In genomic region chr9:133475292-133475941, GRCh38 we compare ENCODE assay signal across 29 cellular contexts. TPM values are rescaled to one million over a fixed set of nuclear protein-coding genes. Genes with fewer than 3 reads are reported as not detected.
DNase-seq lines count a peak whose midpoint lies in the region; ATAC-seq, FAIRE-seq and TF ChIP-seq lines count a peak whose summit lies in the region.
"Had no signal": no experiment of that assay in that cellular context is flagged by ENCODE, and none has a peak within 500 bp of the region (broad histone marks: within the 10 kb centered on the region; RNA-seq: fewer than 3 reads in every experiment).

No MANE protein-coding gene starts in this region.

- DNase-seq in BE2C (peak; percentile 29), IMR-90 (no peak), K562 (ENCODE audit: extremely low read depth in 1 of 4, low spot score in 3 of 4) (no peak), neuronal stem cell (ENCODE audit: low spot score) (no peak), mesenchymal stem cell (no peak), NCI-H1436 treated with DMSO at 0.1 percent for 48 hours (lab: John Stamatoyannopoulos, UW) (no peak), T-helper 9 cell (no peak)
- DNase-seq: Caco-2; CD4-positive, alpha-beta memory T cell; DMS79; EL; GDM1; HCEC 1CT; Kasumi-1; NCI-H1105; NCI-H146; NCI-H1930; NCI-H2107; NCI-H524; NCI-H774; PC-3; SJCRH30 had no signal

- dilution Hi-C loops in IMR-90 (cut with HindIII; ENCODE audit: low sequenced_read_pairs, unreplicated experiment), result no loop called here

- no peak overlapping the region for H3K4me3 ChIP-seq in BE2C (ENCODE audit: low read depth, low read length)
- no peak overlapping the region for H3K4me3 ChIP-seq in IMR-90 (ENCODE audit: insufficient read depth, low read depth, low read length)
- no peak overlapping the region for H3K4me3 ChIP-seq in K562
- no peak overlapping the region for H3K4me3 ChIP-seq in neuronal stem cell (ENCODE audit: low read length in 2 of 2)
- H3K4me3 ChIP-seq in mesenchymal stem cell (ENCODE audit: insufficient read depth in 1 of 2, low read depth in 1 of 2, low read length in 2 of 2), result no peak overlapping the region
- H3K4me3 ChIP-seq: SJCRH30 had no signal

- H3K56ac ChIP-seq in IMR-90 (ENCODE audit: extremely low read depth, insufficient read depth, low read length), result no peak overlapping the region

- CTCF ChIA-PET in IMR-90 (lab: Yijun Ruan, JAX), result no interaction called here
- CTCF ChIA-PET in K562 (lab: Yijun Ruan, JAX; ENCODE audit: low intra/inter-chr PET ratio), result no interaction called here

- H3K79me1 ChIP-seq in IMR-90 (ENCODE audit: low read depth in 1 of 2, low read length in 2 of 2), result peaks cover 0 to 10% of the 10 kb centered on the region in 2 experiments; a peak in 1 of 4 replicates
- H3K79me1 ChIP-seq in neuronal stem cell (ENCODE audit: low read depth, low read length), result peaks cover 6% of the 10 kb centered on the region
- peaks cover 31% of the 10 kb centered on the region for H3K79me1 ChIP-seq in mesenchymal stem cell (replicated peaks; ENCODE audit: low read length, poor library complexity, severe bottlenecking)

- H2AFZ ChIP-seq in IMR-90 (replicated peaks; ENCODE audit: low read length, poor library complexity), result peak overlapping the region; percentile 29
- H2AFZ ChIP-seq in K562 (ENCODE audit: low read depth, low read length), result no peak overlapping the region
- no peak overlapping the region for H2AFZ ChIP-seq in neuronal stem cell (ENCODE audit: low read length)
- no peak overlapping the region for H2AFZ ChIP-seq in mesenchymal stem cell (ENCODE audit: low read depth, low read length)

- H3K27me3 ChIP-seq in BE2C (no peaks in the 10 kb centered on the region), IMR-90 (ENCODE audit: control insufficient read depth, insufficient read depth, low read length) (no peaks in the 10 kb centered on the region), K562 (ENCODE audit: control insufficient read depth in 2 of 2, insufficient read depth in 2 of 2, low read length in 2 of 2) (peaks cover 14 to 55% of the 10 kb centered on the region in 2 experiments), neuronal stem cell (ENCODE audit: control insufficient read depth in 3 of 3, insufficient read depth in 3 of 3, low read depth in 1 of 3, low read length in 3 of 3) (peaks cover 0 to 7% (median 7%) of the 10 kb centered on the region in 3 experiments), mesenchymal stem cell (ENCODE audit: control insufficient read depth in 1 of 2, insufficient read depth in 1 of 2, low read length in 2 of 2) (no peaks in the 10 kb centered on the region)
- H3K27me3 ChIP-seq: SJCRH30 had no signal

- no peak for TF ChIP-seq POLR2A in IMR-90 (IDR thresholded peaks at IDR 0.05; ENCODE audit: low read depth, low read length)
- TF ChIP-seq POLR2A in K562 (conservative IDR thresholded peaks at IDR 0.05), result no peak

- ATAC-seq in IMR-90 (ENCODE audit: low read depth) (no peak), K562 (no peak), HG02642 (IDR thresholded peaks at IDR 0.05; ENCODE audit: poor library complexity, unreplicated experiment) (no peak)
- ATAC-seq: PC-3, Right ventricle myocardium inferior had no signal

- no peak for FAIRE-seq in K562 (lab: Jason Lieb, UNC)
- FAIRE-seq: A204.1, GM12891, H1 had no signal

- H2BK5ac ChIP-seq in IMR-90 (ENCODE audit: low read depth, low read length, poor library complexity, severe bottlenecking) (no peak overlapping the region), neuronal stem cell (ENCODE audit: low read length) (no peak overlapping the region), mesenchymal stem cell (ENCODE audit: low read depth, low read length, poor library complexity, severe bottlenecking) (no peak overlapping the region)

- H3K9ac ChIP-seq in IMR-90 (ENCODE audit: low read depth, low read length), result no peak overlapping the region
- H3K9ac ChIP-seq in K562 (ENCODE audit: insufficient read depth in 1 of 2, low read depth in 2 of 2, low read length in 2 of 2), result no peak overlapping the region
- no peak overlapping the region for H3K9ac ChIP-seq in neuronal stem cell (ENCODE audit: low read depth, low read length, poor library complexity)
- H3K9ac ChIP-seq in mesenchymal stem cell (ENCODE audit: low read length), result no peak overlapping the region

- POLR2A ChIA-PET in IMR-90 (lab: Charles Lee; ENCODE audit: unreplicated experiment), result no interaction called here
- POLR2A ChIA-PET in K562 (lab: Yijun Ruan, JAX), result interaction anchor here (1.0 kb wide), 1 partner anchor 128 kb away, joined by 4 read pairs; the partner anchor contains the start of genes MED22 and RPL7A

- no peak for TF ChIP-seq EP300 in K562 (IDR thresholded peaks at IDR 0.05; ENCODE audit: low read length)

- BruUV-seq in IMR-90 (replicated peaks; lab: Mats Ljungman, UMichigan) (no TSS peak), K562 (replicated peaks; lab: Mats Ljungman, UMichigan) (no TSS peak)

- H2BK120ac ChIP-seq in IMR-90 (ENCODE audit: low read depth, low read length), result no peak overlapping the region
- no peak overlapping the region for H2BK120ac ChIP-seq in neuronal stem cell (ENCODE audit: low read depth, low read length)
- no peak overlapping the region for H2BK120ac ChIP-seq in mesenchymal stem cell (ENCODE audit: low read depth, low read length)

- H4K20me1 ChIP-seq in IMR-90 (ENCODE audit: insufficient read depth, low read length) (no peaks in the 10 kb centered on the region), K562 (replicated peaks; ENCODE audit: control insufficient read depth, insufficient read depth, low read length) (peaks cover 19% of the 10 kb centered on the region)

- H3K4me2 ChIP-seq in IMR-90 (ENCODE audit: low read depth, low read length) (no peak overlapping the region), K562 (ENCODE audit: insufficient read depth, low read length) (no peak overlapping the region), neuronal stem cell (ENCODE audit: insufficient read depth, low read length, poor library complexity, severe bottlenecking) (no peak overlapping the region), mesenchymal stem cell (ENCODE audit: low read length, poor library complexity, severe bottlenecking) (no peak overlapping the region)

- no peak overlapping the region for H2AK9ac ChIP-seq in IMR-90 (replicated peaks; ENCODE audit: low read depth, low read length, poor library complexity)

- H3K14ac ChIP-seq in IMR-90 (replicated peaks; ENCODE audit: low read depth, low read length), result no peak overlapping the region
- no peak overlapping the region for H3K14ac ChIP-seq in neuronal stem cell (ENCODE audit: low read length)
- H3K14ac ChIP-seq in mesenchymal stem cell (ENCODE audit: low read length in 2 of 2), result no peak overlapping the region

- peaks cover 33% of the 10 kb centered on the region for H3K36me3 ChIP-seq in BE2C
- H3K36me3 ChIP-seq in IMR-90 (ENCODE audit: control insufficient read depth, insufficient read depth, low read length), result peaks cover 1% of the 10 kb centered on the region; the same call in 1 of the 2 replicates
- H3K36me3 ChIP-seq in K562 (ENCODE audit: control insufficient read depth, insufficient read depth, low read length), result no peaks in the 10 kb centered on the region
- H3K36me3 ChIP-seq in neuronal stem cell (replicated peaks in 1 of 2; ENCODE audit: control insufficient read depth in 2 of 2, insufficient read depth in 2 of 2, low read length in 2 of 2), result peaks cover 14 to 51% of the 10 kb centered on the region in 2 donors
- peaks cover 53 to 64% of the 10 kb centered on the region in 2 experiments for H3K36me3 ChIP-seq in mesenchymal stem cell (ENCODE audit: control insufficient read depth in 1 of 2, insufficient read depth in 2 of 2, low read depth in 1 of 2, low read length in 2 of 2)

- H3K9me3 ChIP-seq in BE2C (no peaks in the 10 kb centered on the region), IMR-90 (ENCODE audit: control insufficient read depth, insufficient read depth, low read length) (no peaks in the 10 kb centered on the region), K562 (replicated peaks; ENCODE audit: control insufficient read depth, insufficient read depth, low read depth, low read length) (no peaks in the 10 kb centered on the region), neuronal stem cell (replicated peaks in 1 of 2; ENCODE audit: control insufficient read depth in 2 of 2, insufficient read depth in 1 of 2, low read depth in 1 of 2, low read length in 2 of 2) (no peaks in the 10 kb centered on the region), mesenchymal stem cell (ENCODE audit: control insufficient read depth, low read length) (no peaks in the 10 kb centered on the region)
- H3K9me3 ChIP-seq: Caco-2, SJCRH30 had no signal

- H2AK5ac ChIP-seq in IMR-90 (ENCODE audit: low read depth, low read length), result no peak overlapping the region
- H2AK5ac ChIP-seq in neuronal stem cell (ENCODE audit: low read depth, low read length), result no peak overlapping the region
- no peak overlapping the region for H2AK5ac ChIP-seq in mesenchymal stem cell (ENCODE audit: low read length, severe bottlenecking)

- H3K18ac ChIP-seq in IMR-90 (ENCODE audit: low read depth, low read length) (no peak overlapping the region), neuronal stem cell (ENCODE audit: low read length) (no peak overlapping the region), mesenchymal stem cell (ENCODE audit: low read depth in 1 of 2, low read length in 2 of 2) (no peak overlapping the region)

- H4K8ac ChIP-seq in IMR-90 (ENCODE audit: low read depth in 2 of 2, low read length in 2 of 2) (no peak overlapping the region), neuronal stem cell (ENCODE audit: low read depth, low read length) (no peak overlapping the region), mesenchymal stem cell (ENCODE audit: low read length) (no peak overlapping the region)

- H3K9me1 ChIP-seq in IMR-90 (ENCODE audit: insufficient read depth, low read length), result no peaks in the 10 kb centered on the region
- H3K9me1 ChIP-seq in K562 (ENCODE audit: control insufficient read depth, insufficient read depth, low read length), result no peaks in the 10 kb centered on the region

- intact Hi-C loops in IMR-90 (cut with micrococcal nuclease) (no loop called here), K562 (cut with micrococcal nuclease) (no loop called here)

- H2BK15ac ChIP-seq in IMR-90 (ENCODE audit: low read depth, low read length) (no peak overlapping the region), neuronal stem cell (ENCODE audit: low read length) (no peak overlapping the region), mesenchymal stem cell (ENCODE audit: low read depth, poor library complexity, severe bottlenecking) (no peak overlapping the region)

- H4K5ac ChIP-seq in IMR-90 (ENCODE audit: low read depth, low read length), result no peak overlapping the region

- H2BK12ac ChIP-seq in neuronal stem cell (ENCODE audit: low read length) (peak overlapping the region; percentile 22), mesenchymal stem cell (ENCODE audit: low read length in 2 of 2) (no peak overlapping the region)

- H3K27ac ChIP-seq in IMR-90 (ENCODE audit: insufficient read depth, low read length) (no peak overlapping the region), K562 (ENCODE audit: extremely low read depth, low read depth, low read length) (no peak overlapping the region), neuronal stem cell (replicated peaks; ENCODE audit: low read length) (no peak overlapping the region), mesenchymal stem cell (ENCODE audit: low read length, poor library complexity, severe bottlenecking) (no peak overlapping the region)
- H3K27ac ChIP-seq: HL-60, SJCRH30 had no signal

- no peak for TF ChIP-seq RAD21 in IMR-90 (IDR thresholded peaks at IDR 0.05; ENCODE audit: low read length)
- TF ChIP-seq RAD21 in K562 (CRISPR knock-in tag; conservative IDR thresholded peaks at IDR 0.05 in 1 of 2, IDR thresholded peaks at IDR 0.05 in 1 of 2), result no peak

- 93% methylated on average over 14 of the region's 25 CpGs; no CpG with 5 or more reads in 1 of the 2 experiments for WGBS in IMR-90 (ENCODE audit: extremely low coverage in 2 of 2, insufficient read length in 1 of 2), 2 experiments
- WGBS in K562 (ENCODE audit: insufficient coverage, low coverage, missing lambda C conversion rate), result 22% methylated on average over 22 of the region's 25 CpGs
- WGBS in neuronal stem cell (ENCODE audit: extremely low coverage in 2 of 2, insufficient read length in 2 of 2, insufficient replicate concordance in 1 of 2), 2 donors, result no CpG with 5 or more reads among the region's 25 CpGs
- 96% methylated on average over 25 of the region's 25 CpGs for WGBS in mesenchymal stem cell

- H3K23ac ChIP-seq in IMR-90 (ENCODE audit: low read depth, low read length) (no peak overlapping the region), neuronal stem cell (ENCODE audit: low read depth, low read length, poor library complexity) (peak overlapping the region; percentile 65), mesenchymal stem cell (ENCODE audit: low read length in 2 of 2) (no peak overlapping the region)

- no peak overlapping the region for H2BK20ac ChIP-seq in IMR-90 (ENCODE audit: low read depth, low read length)

- H4K91ac ChIP-seq in IMR-90 (ENCODE audit: insufficient read depth, low read depth, low read length) (no peak overlapping the region), neuronal stem cell (ENCODE audit: low read depth, low read length, poor library complexity) (no peak overlapping the region), mesenchymal stem cell (ENCODE audit: low read length) (no peak overlapping the region)

- H3K4ac ChIP-seq in IMR-90 (ENCODE audit: low read depth, low read length) (no peak overlapping the region), neuronal stem cell (ENCODE audit: low read length) (no peak overlapping the region), mesenchymal stem cell (ENCODE audit: low read depth in 1 of 2, low read length in 2 of 2) (no peak overlapping the region)

- H3K4me1 ChIP-seq in BE2C (peaks cover 3% of the 10 kb centered on the region; the same call in 1 of the 2 replicates), IMR-90 (ENCODE audit: control insufficient read depth, insufficient read depth, low read length) (peaks cover 3% of the 10 kb centered on the region; the same call in 1 of the 2 replicates), K562 (replicated peaks in 1 of 2; ENCODE audit: control insufficient read depth in 2 of 2, insufficient read depth in 2 of 2, low read length in 2 of 2) (peaks cover 0 to 54% of the 10 kb centered on the region in 2 experiments; a peak in 3 of 5 replicates), neuronal stem cell (ENCODE audit: control insufficient read depth in 2 of 2, insufficient read depth in 1 of 2, low read depth in 1 of 2, low read length in 2 of 2) (peaks cover 10% of the 10 kb centered on the region in 2 donors), mesenchymal stem cell (ENCODE audit: control insufficient read depth, insufficient read depth, low read depth, low read length) (peaks cover 31% of the 10 kb centered on the region)

- in situ Hi-C loops in IMR-90 (cut with MboI; ENCODE audit: low sequenced_read_pairs), result loop anchor here (25.0 kb wide), 1 partner anchor 438 kb away; the partner anchor contains the start of gene GTF3C5
- in situ Hi-C loops in K562 (cut with MboI), result no loop called here

- TF ChIP-seq CTCF in BE2C (IDR thresholded peaks at IDR 0.05; ENCODE audit: low read depth, low read length), result no peak
- TF ChIP-seq CTCF in IMR-90 (conservative IDR thresholded peaks at IDR 0.05; ENCODE audit: low read depth, low read length), result no peak
- TF ChIP-seq CTCF in K562 (IDR thresholded peaks at IDR 0.05 in 2 of 3, conservative IDR thresholded peaks at IDR 0.05 in 1 of 3; ENCODE audit: insufficient read depth in 2 of 3, low read depth in 1 of 3, low read length in 3 of 3), result no peak

- no peaks in the 10 kb centered on the region for H3K79me2 ChIP-seq in K562 (ENCODE audit: control insufficient read depth, insufficient read depth, low read length)

RNA-seq across cellular contexts. Expression of gene SLC2A6, which starts 3.5 kb away (rescaled TPM):
- polyA plus RNA-seq in BE2C (2012; ENCODE audit: insufficient read depth, insufficient read length, low read depth), result 33.4 TPM
- total RNA-seq in IMR-90 (2012; rRNA removed) (2.9 and 3.1 TPM in 2 replicates), K562 (2014; rRNA removed) (0.09 and 0.41 TPM in 2 replicates), K562 (2014; rRNA removed; fragmentation: Illumina TruSeq; extraction: Trizol) (0.04 and 0.06 TPM in 2 replicates), K562 (2015; rRNA removed; fragmentation: Illumina TruSeq; extraction: Trizol) (0.04 TPM in 1 of 2 replicates, not detected in the other), K562 (2021) (0.16 and 0.38 TPM in 2 replicates)
- polyA plus RNA-seq in IMR-90 (2012; rRNA removed) (8.5 and 9.3 TPM in 2 replicates), K562 (2011; rRNA removed) (0.08 and 0.22 TPM in 2 replicates), K562 (2014; fragmentation: Illumina TruSeq; extraction: Trizol) (not detected in 2 replicates), K562 (2014; fragmentation: Nextera tagmentation; extraction: Ambion mirVana) (not detected), K562 (2014; rRNA removed) (0.27 and 0.39 TPM in 2 replicates)
- 3.0 and 11.7 TPM in 2 replicates for polyA plus RNA-seq in IMR-90 (2012; cell fraction: cytosol; rRNA removed)
- 8.5 and 22.8 TPM in 2 replicates for polyA plus RNA-seq in IMR-90 (2012; cell fraction: nucleus; rRNA removed; ENCODE audit: low replicate concordance)
- total RNA-seq in K562 (2011; cell fraction: chromatin; rRNA removed; ENCODE audit: low replicate concordance), result 0.32 and 1.7 TPM in 2 replicates
- total RNA-seq in K562 (2011; cell fraction: nucleolus; rRNA removed), result 1.2 and 1.8 TPM in 2 replicates
- total RNA-seq in K562 (2011; cell fraction: nucleoplasm; rRNA removed), result 0.53 and 1.3 TPM in 2 replicates
- 0.19 and 0.58 TPM in 2 replicates for polyA plus RNA-seq in K562 (2011; cell fraction: cytosol; rRNA removed)
- polyA plus RNA-seq in K562 (2011; cell fraction: nucleus; rRNA removed), result 0.32 and 0.61 TPM in 2 replicates
- polyA plus RNA-seq in K562 (2012), result 0.17 and 0.24 TPM in 2 replicates
- polyA minus RNA-seq in K562 (2011; rRNA and poly(A)+ RNA removed), result 0.09 and 0.21 TPM in 2 replicates
- 0.48 and 0.64 TPM in 2 replicates for polyA minus RNA-seq in K562 (2011; cell fraction: cytosol; rRNA and poly(A)+ RNA removed)
- polyA minus RNA-seq in K562 (2011; cell fraction: nucleus; rRNA and poly(A)+ RNA removed), result 0.81 and 1.4 TPM in 2 replicates
- polyA plus RNA-seq in neuronal stem cell (2013, experiment 1 of 2), result 3.7 TPM
- 3.8 TPM for polyA plus RNA-seq in neuronal stem cell (2013, experiment 2 of 2)
- polyA plus RNA-seq in mesenchymal stem cell (2013, experiment 1 of 2), result 29.4 TPM
- polyA plus RNA-seq in mesenchymal stem cell (2013, experiment 2 of 2), result 28.2 TPM

RNA-seq across cellular contexts. Expression of gene CACFD1, which starts 15.6 kb away (rescaled TPM):
- polyA plus RNA-seq in BE2C (2012; ENCODE audit: insufficient read depth, insufficient read length, low read depth), result 29.3 TPM
- 1.9 and 2.0 TPM in 2 replicates for total RNA-seq in IMR-90 (2012; rRNA removed)
- 5.9 and 6.6 TPM in 2 replicates for polyA plus RNA-seq in IMR-90 (2012; rRNA removed)
- polyA plus RNA-seq in IMR-90 (2012; cell fraction: cytosol; rRNA removed), result 7.2 and 9.9 TPM in 2 replicates
- polyA plus RNA-seq in IMR-90 (2012; cell fraction: nucleus; rRNA removed; ENCODE audit: low replicate concordance), result 10.0 and 21.9 TPM in 2 replicates
- total RNA-seq in K562 (2011; cell fraction: chromatin; rRNA removed; ENCODE audit: low replicate concordance), result 2.9 and 4.1 TPM in 2 replicates
- total RNA-seq in K562 (2011; cell fraction: nucleolus; rRNA removed), result 3.4 and 4.7 TPM in 2 replicates
- 3.2 and 5.5 TPM in 2 replicates for total RNA-seq in K562 (2011; cell fraction: nucleoplasm; rRNA removed)
- 1.1 and 1.2 TPM in 2 replicates for total RNA-seq in K562 (2014; rRNA removed)
- 0.11 and 0.13 TPM in 2 replicates for total RNA-seq in K562 (2014; rRNA removed; fragmentation: Illumina TruSeq; extraction: Trizol)
- 0.54 and 0.64 TPM in 2 replicates for total RNA-seq in K562 (2015; rRNA removed; fragmentation: Illumina TruSeq; extraction: Trizol)
- 1.4 and 1.8 TPM in 2 replicates for total RNA-seq in K562 (2021)
- polyA plus RNA-seq in K562 (2011; rRNA removed), result 0.87 and 1.2 TPM in 2 replicates
- 0.77 and 1.1 TPM in 2 replicates for polyA plus RNA-seq in K562 (2011; cell fraction: cytosol; rRNA removed)
- polyA plus RNA-seq in K562 (2011; cell fraction: nucleus; rRNA removed), result 1.3 and 2.3 TPM in 2 replicates
- 0.89 and 3.8 TPM in 2 replicates for polyA plus RNA-seq in K562 (2012)
- 0.16 and 0.37 TPM in 2 replicates for polyA plus RNA-seq in K562 (2014; fragmentation: Illumina TruSeq; extraction: Trizol)
- polyA plus RNA-seq in K562 (2014; fragmentation: Nextera tagmentation; extraction: Ambion mirVana), result not detected
- polyA plus RNA-seq in K562 (2014; rRNA removed), result 1.1 and 1.4 TPM in 2 replicates
- polyA minus RNA-seq in K562 (2011; rRNA and poly(A)+ RNA removed), result 0.57 and 0.70 TPM in 2 replicates
- polyA minus RNA-seq in K562 (2011; cell fraction: cytosol; rRNA and poly(A)+ RNA removed), result 0.67 and 0.82 TPM in 2 replicates
- polyA minus RNA-seq in K562 (2011; cell fraction: nucleus; rRNA and poly(A)+ RNA removed), result 1.7 and 1.8 TPM in 2 replicates
- 18.8 TPM for polyA plus RNA-seq in neuronal stem cell (2013, experiment 1 of 2)
- 19.4 TPM for polyA plus RNA-seq in neuronal stem cell (2013, experiment 2 of 2)
- 6.9 TPM for polyA plus RNA-seq in mesenchymal stem cell (2013, experiment 1 of 2)
- polyA plus RNA-seq in mesenchymal stem cell (2013, experiment 2 of 2), result 6.9 TPM

RNA-seq across cellular contexts. Expression of gene MYMK, which starts 49.3 kb away (rescaled TPM):
- polyA plus RNA-seq in BE2C (2012; ENCODE audit: insufficient read depth, insufficient read length, low read depth), result not detected
- total RNA-seq in IMR-90 (2012; rRNA removed), result not detected in 2 replicates
- not detected in 2 replicates for polyA plus RNA-seq in IMR-90 (2012; rRNA removed)
- not detected in 2 replicates for polyA plus RNA-seq in IMR-90 (2012; cell fraction: cytosol; rRNA removed)
- polyA plus RNA-seq in IMR-90 (2012; cell fraction: nucleus; rRNA removed; ENCODE audit: low replicate concordance), result not detected in 2 replicates
- total RNA-seq in K562 (2011; cell fraction: chromatin; rRNA removed; ENCODE audit: low replicate concordance), result not detected in 2 replicates
- not detected in 2 replicates for total RNA-seq in K562 (2011; cell fraction: nucleolus; rRNA removed)
- total RNA-seq in K562 (2011; cell fraction: nucleoplasm; rRNA removed), result not detected in 2 replicates
- not detected in 2 replicates for total RNA-seq in K562 (2014; rRNA removed)
- total RNA-seq in K562 (2014; rRNA removed; fragmentation: Illumina TruSeq; extraction: Trizol), result not detected in 2 replicates
- not detected in 2 replicates for total RNA-seq in K562 (2015; rRNA removed; fragmentation: Illumina TruSeq; extraction: Trizol)
- not detected in 2 replicates for total RNA-seq in K562 (2021)
- polyA plus RNA-seq in K562 (2011; rRNA removed), result not detected in 2 replicates
- not detected in 2 replicates for polyA plus RNA-seq in K562 (2011; cell fraction: cytosol; rRNA removed)
- not detected in 2 replicates for polyA plus RNA-seq in K562 (2011; cell fraction: nucleus; rRNA removed)
- not detected in 2 replicates for polyA plus RNA-seq in K562 (2012)
- polyA plus RNA-seq in K562 (2014; fragmentation: Illumina TruSeq; extraction: Trizol), result not detected in 2 replicates
- polyA plus RNA-seq in K562 (2014; fragmentation: Nextera tagmentation; extraction: Ambion mirVana), result not detected
- not detected in 2 replicates for polyA plus RNA-seq in K562 (2014; rRNA removed)
- not detected in 2 replicates for polyA minus RNA-seq in K562 (2011; rRNA and poly(A)+ RNA removed)
- not detected in 2 replicates for polyA minus RNA-seq in K562 (2011; cell fraction: cytosol; rRNA and poly(A)+ RNA removed)
- polyA minus RNA-seq in K562 (2011; cell fraction: nucleus; rRNA and poly(A)+ RNA removed), result not detected in 2 replicates
- polyA plus RNA-seq in neuronal stem cell (2013, experiment 1 of 2), result not detected
- polyA plus RNA-seq in neuronal stem cell (2013, experiment 2 of 2), result not detected
- not detected for polyA plus RNA-seq in mesenchymal stem cell (2013, experiment 1 of 2)
- polyA plus RNA-seq in mesenchymal stem cell (2013, experiment 2 of 2), result not detected
- total RNA-seq: Caco-2; CD4-positive, alpha-beta memory T cell; H1; MCF 10A; PC-3; Right ventricle myocardium inferior had no signal
- polyA plus RNA-seq: CD4-positive, alpha-beta memory T cell; H1 had no signal

RNA-seq across cellular contexts. Expression of gene ADAMTS13, which starts 53.2 kb away (rescaled TPM):
- polyA plus RNA-seq in BE2C (2012; ENCODE audit: insufficient read depth, insufficient read length, low read depth), result 6.1 TPM
- total RNA-seq in IMR-90 (2012; rRNA removed) (under 0.01 and 0.18 TPM in 2 replicates), K562 (2014; rRNA removed) (0.04 TPM in 1 of 2 replicates, not detected in the other), K562 (2014; rRNA removed; fragmentation: Illumina TruSeq; extraction: Trizol) (not detected in 2 replicates), K562 (2015; rRNA removed; fragmentation: Illumina TruSeq; extraction: Trizol) (0.04 TPM in 1 of 2 replicates, not detected in the other), K562 (2021) (0.07 TPM in 1 of 2 replicates, not detected in the other)
- polyA plus RNA-seq in IMR-90 (2012; rRNA removed) (2.8 and 3.1 TPM in 2 replicates), K562 (2011; rRNA removed) (0.16 and 0.20 TPM in 2 replicates), K562 (2014; fragmentation: Illumina TruSeq; extraction: Trizol) (0.03 TPM in 1 of 2 replicates, not detected in the other), K562 (2014; fragmentation: Nextera tagmentation; extraction: Ambion mirVana) (not detected), K562 (2014; rRNA removed) (0.04 and 0.26 TPM in 2 replicates)
- polyA plus RNA-seq in IMR-90 (2012; cell fraction: cytosol; rRNA removed), result 0.54 and 3.1 TPM in 2 replicates
- 19.2 and 39.9 TPM in 2 replicates for polyA plus RNA-seq in IMR-90 (2012; cell fraction: nucleus; rRNA removed; ENCODE audit: low replicate concordance)
- total RNA-seq in K562 (2011; cell fraction: chromatin; rRNA removed; ENCODE audit: low replicate concordance), result 0.51 and 1.4 TPM in 2 replicates
- total RNA-seq in K562 (2011; cell fraction: nucleolus; rRNA removed), result 0.53 and 0.83 TPM in 2 replicates
- total RNA-seq in K562 (2011; cell fraction: nucleoplasm; rRNA removed), result 0.44 and 1.4 TPM in 2 replicates
- 0.10 and 0.16 TPM in 2 replicates for polyA plus RNA-seq in K562 (2011; cell fraction: cytosol; rRNA removed)
- polyA plus RNA-seq in K562 (2011; cell fraction: nucleus; rRNA removed), result 1.2 and 1.3 TPM in 2 replicates
- 0.29 and 1.0 TPM in 2 replicates for polyA plus RNA-seq in K562 (2012)
- polyA minus RNA-seq in K562 (2011; rRNA and poly(A)+ RNA removed), result not detected in 2 replicates
- polyA minus RNA-seq in K562 (2011; cell fraction: cytosol; rRNA and poly(A)+ RNA removed), result not detected in 2 replicates
- 0.33 and 0.40 TPM in 2 replicates for polyA minus RNA-seq in K562 (2011; cell fraction: nucleus; rRNA and poly(A)+ RNA removed)
- 4.0 TPM for polyA plus RNA-seq in neuronal stem cell (2013, experiment 1 of 2)
- 3.9 TPM for polyA plus RNA-seq in neuronal stem cell (2013, experiment 2 of 2)
- 4.5 TPM for polyA plus RNA-seq in mesenchymal stem cell (2013, experiment 1 of 2)
- polyA plus RNA-seq in mesenchymal stem cell (2013, experiment 2 of 2), result 3.9 TPM
- polyA plus RNA-seq: CD4-positive, alpha-beta memory T cell had no signal

RNA-seq across cellular contexts. Expression of gene REXO4, which starts 57.6 kb away (rescaled TPM):
- 63.9 TPM for polyA plus RNA-seq in BE2C (2012; ENCODE audit: insufficient read depth, insufficient read length, low read depth)
- total RNA-seq in IMR-90 (2012; rRNA removed) (16.1 and 18.3 TPM in 2 replicates), K562 (2014; rRNA removed) (70.5 and 72.9 TPM in 2 replicates), K562 (2014; rRNA removed; fragmentation: Illumina TruSeq; extraction: Trizol) (19.6 and 21.6 TPM in 2 replicates), K562 (2015; rRNA removed; fragmentation: Illumina TruSeq; extraction: Trizol) (31.1 and 31.3 TPM in 2 replicates), K562 (2021) (56.4 and 57.9 TPM in 2 replicates)
- polyA plus RNA-seq in IMR-90 (2012; rRNA removed) (21.8 and 23.1 TPM in 2 replicates), K562 (2011; rRNA removed) (23.9 and 29.2 TPM in 2 replicates), K562 (2014; fragmentation: Illumina TruSeq; extraction: Trizol) (40.9 and 45.1 TPM in 2 replicates), K562 (2014; fragmentation: Nextera tagmentation; extraction: Ambion mirVana) (1 to 10 TPM; 3.4 to 5.0 TPM), K562 (2014; rRNA removed) (58.8 and 62.3 TPM in 2 replicates)
- 25.2 and 26.4 TPM in 2 replicates for polyA plus RNA-seq in IMR-90 (2012; cell fraction: cytosol; rRNA removed)
- polyA plus RNA-seq in IMR-90 (2012; cell fraction: nucleus; rRNA removed; ENCODE audit: low replicate concordance), result 13.2 and 18.6 TPM in 2 replicates
- 33.3 and 49.1 TPM in 2 replicates for total RNA-seq in K562 (2011; cell fraction: chromatin; rRNA removed; ENCODE audit: low replicate concordance)
- 33.0 and 38.9 TPM in 2 replicates for total RNA-seq in K562 (2011; cell fraction: nucleolus; rRNA removed)
- 25.6 and 35.8 TPM in 2 replicates for total RNA-seq in K562 (2011; cell fraction: nucleoplasm; rRNA removed)
- 26.2 and 39.1 TPM in 2 replicates for polyA plus RNA-seq in K562 (2011; cell fraction: cytosol; rRNA removed)
- polyA plus RNA-seq in K562 (2011; cell fraction: nucleus; rRNA removed), result 19.8 and 27.2 TPM in 2 replicates
- 22.0 and 39.1 TPM in 2 replicates for polyA plus RNA-seq in K562 (2012)
- polyA minus RNA-seq in K562 (2011; rRNA and poly(A)+ RNA removed), result 22.5 and 31.4 TPM in 2 replicates
- 17.9 and 24.8 TPM in 2 replicates for polyA minus RNA-seq in K562 (2011; cell fraction: cytosol; rRNA and poly(A)+ RNA removed)
- 13.6 and 16.7 TPM in 2 replicates for polyA minus RNA-seq in K562 (2011; cell fraction: nucleus; rRNA and poly(A)+ RNA removed)
- polyA plus RNA-seq in neuronal stem cell (2013, experiment 1 of 2), result 29.0 TPM
- 28.1 TPM for polyA plus RNA-seq in neuronal stem cell (2013, experiment 2 of 2)
- polyA plus RNA-seq in mesenchymal stem cell (2013, experiment 1 of 2), result 21.3 TPM
- polyA plus RNA-seq in mesenchymal stem cell (2013, experiment 2 of 2), result 21.1 TPM
